Comparison of ENCODE assay signal across 31 cellular contexts in the genomic region with DNA sequence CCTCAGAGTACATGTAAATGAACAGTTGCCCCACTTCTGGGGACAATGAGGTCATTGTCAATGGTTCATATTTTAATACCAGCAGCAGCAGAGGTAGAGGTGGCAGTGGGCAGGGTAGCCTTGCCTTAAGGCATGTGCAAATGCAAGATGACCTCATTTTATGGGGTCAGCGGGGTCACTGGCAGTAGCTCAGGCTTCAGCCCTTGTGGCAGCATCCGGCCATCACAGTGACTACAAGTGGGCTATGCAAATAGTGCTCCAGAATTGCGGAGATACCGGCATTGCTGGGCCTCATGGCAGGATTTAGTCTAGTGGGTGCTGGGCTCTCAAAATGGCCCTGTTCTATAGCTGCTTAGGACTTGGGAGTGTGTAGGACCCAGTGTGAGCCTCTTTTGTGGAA.
"Had no signal": no experiment of that assay in that cellular context is flagged by ENCODE, and none has a peak within 500 bp of the region (broad histone marks: within the 10 kb centered on the region; RNA-seq: fewer than 3 reads in every experiment).

No MANE protein-coding gene starts in this region.

- H3K36me3 Mint-ChIP-seq: natural killer cell; neural progenitor cell; stimulated activated memory B cell treated with anti-CD40 and anti-IgM and Interleukin-4, amounts not matched to agents 10 μg/mL and 1 μg/mL and 100 μg/mL, for 72 hours; type B pancreatic cell had no signal

- H3K9me3 Mint-ChIP-seq: nephron, neural progenitor cell, type B pancreatic cell had no signal

- H3K79me2 ChIP-seq: parathyroid adenoma had no signal

- H2AFZ ChIP-seq: neural progenitor cell, parathyroid adenoma had no signal

- H3K4me3 Mint-ChIP-seq: natural killer cell; nephron; neural progenitor cell; stimulated activated memory B cell treated with anti-CD40 and anti-IgM and Interleukin-4, amounts not matched to agents 10 μg/mL and 1 μg/mL and 100 μg/mL, for 72 hours; stimulated activated naive CD8-positive, alpha-beta T cell treated with anti-CD3 and anti-CD28 coated beads, Interleukin-15, amount 100 ng/mL, for 72 hours; type B pancreatic cell had no signal

- H3K27ac Mint-ChIP-seq: natural killer cell; nephron; neural progenitor cell; progenitor cell of endocrine pancreas; stimulated activated memory B cell treated with anti-CD40 and anti-IgM and Interleukin-4, amounts not matched to agents 10 μg/mL and 1 μg/mL and 100 μg/mL, for 72 hours; stimulated activated naive CD8-positive, alpha-beta T cell treated with anti-CD3 and anti-CD28 coated beads, Interleukin-15, amount 100 ng/mL, for 72 hours; type B pancreatic cell had no signal

- H3K4me1 Mint-ChIP-seq: natural killer cell; nephron; neural progenitor cell; stimulated activated memory B cell treated with anti-CD40 and anti-IgM and Interleukin-4, amounts not matched to agents 10 μg/mL and 1 μg/mL and 100 μg/mL, for 72 hours; stimulated activated naive CD8-positive, alpha-beta T cell treated with anti-CD3 and anti-CD28 coated beads, Interleukin-15, amount 100 ng/mL, for 72 hours had no signal

- H3K4me3 ChIP-seq: neural progenitor cell, ovary, psoas muscle, skin epidermis, smooth muscle cell, spleen, suprapubic skin, testis, tibial artery, transverse colon, upper lobe of right lung, uterus had no signal

- H3K36me3 ChIP-seq: neural progenitor cell, ovary, spleen, suprapubic skin, tibial artery, transverse colon, upper lobe of right lung, uterus had no signal

- H3K9ac ChIP-seq: neural progenitor cell, parathyroid adenoma had no signal

- H3K9me3 ChIP-seq: ovary, psoas muscle, spleen, suprapubic skin, testis, tibial artery, transverse colon, upper lobe of right lung, uterus had no signal

- DNase-seq: natural killer cell; occipital lobe; ovary; posterior cingulate gyrus; right cardiac atrium; spleen; stimulated activated CD4-positive, alpha-beta T cell treated with anti-CD3 and anti-CD28 coated beads, Interleukin-12 subunit alpha, Interleukin-12 subunit beta, amount 100 ng/mL, for 4 hours; stimulated activated CD4-positive, alpha-beta T cell treated with anti-CD3 and anti-CD28 coated beads, Interleukin-1b, Interleukin-23, amount 100 ng/mL, for 48 hours; stimulated activated CD4-positive, alpha-beta T cell treated with anti-CD3 and anti-CD28 coated beads, Interleukin-4, amount 100 ng/mL, for 1 hour; stimulated activated CD4-positive, alpha-beta T cell treated with anti-CD3 and anti-CD28 coated beads, Interleukin-4, amount 100 ng/mL, for 4 hours; stimulated activated CD8-positive, alpha-beta memory T cell treated with anti-CD3 and anti-CD28 coated beads, Interleukin-4, amount 100 ng/mL, for 48 hours; stimulated activated naive CD4-positive, alpha-beta T cell; stimulated activated naive CD8-positive, alpha-beta T cell treated with anti-CD3 and anti-CD28 coated beads, Interleukin-15, amount 100 ng/mL, for 72 hours; stimulated activated naive CD8-positive, alpha-beta T cell treated with anti-CD3 and anti-CD28 coated beads, Interleukin-15, Interleukin-2, amounts not matched to agents 100 U/mL and 50 U/mL, for 24 hours; substantia nigra; testis; tibial artery; transverse colon; upper lobe of right lung; uterus had no signal

- H3K27me3 Mint-ChIP-seq: progenitor cell of endocrine pancreas; stimulated activated memory B cell treated with anti-CD40 and anti-IgM and Interleukin-4, amounts not matched to agents 10 μg/mL and 1 μg/mL and 100 μg/mL, for 72 hours; stimulated activated naive CD8-positive, alpha-beta T cell treated with anti-CD3 and anti-CD28 coated beads, Interleukin-15, amount 100 ng/mL, for 72 hours; type B pancreatic cell had no signal

- H3K27ac ChIP-seq: neural progenitor cell, ovary, parathyroid adenoma, psoas muscle, skin epidermis, spleen, suprapubic skin, testis, tibial artery, transverse colon, upper lobe of right lung, uterus had no signal

- ATAC-seq: natural killer cell; psoas muscle; right cardiac atrium; sciatic nerve; stimulated activated memory B cell treated with anti-CD40 and anti-IgM and Interleukin-4, amounts not matched to agents 10 μg/mL and 1 μg/mL and 100 μg/mL, for 72 hours; stimulated activated naive CD8-positive, alpha-beta T cell treated with anti-CD3 and anti-CD28 coated beads, Interleukin-15, amount 100 ng/mL, for 72 hours; stimulated activated naive CD8-positive, alpha-beta T cell treated with anti-CD3 and anti-CD28 coated beads, Interleukin-15, Interleukin-2, amounts not matched to agents 100 U/mL and 50 U/mL, for 24 hours; upper lobe of right lung had no signal

- H3K4me1 ChIP-seq: neural progenitor cell, parathyroid adenoma, psoas muscle, spleen, suprapubic skin, testis, tibial artery, transverse colon, upper lobe of right lung, uterus had no signal

- H3K27me3 ChIP-seq: neural progenitor cell, ovary, spleen, suprapubic skin, testis, tibial artery, transverse colon, upper lobe of right lung, uterus had no signal

- H3K4me2 ChIP-seq: neural progenitor cell, smooth muscle cell had no signal
